ENCODE assay signal across 9 cellular contexts in genomic region chr12:64907097-64907496, GRCh38.
"Had no signal": no experiment of that assay in that cellular context is flagged by ENCODE, and none has a peak within 500 bp of the region (broad histone marks: within the 10 kb centered on the region; RNA-seq: fewer than 3 reads in every experiment).

No MANE protein-coding gene starts in this region.

- H3K36me3 Mint-ChIP-seq: IgD-negative memory B cell had no signal

- H3K9me3 Mint-ChIP-seq: HFFc6 had no signal

- DNase-seq: GM23248, GOT3, H7, HFFc6, KG1 had no signal

- H3K27ac Mint-ChIP-seq: HFFc6, IgD-negative memory B cell had no signal

- H3K36me3 ChIP-seq: HAP-1 had no signal

- H3K9me3 ChIP-seq: HAP-1 had no signal

- H3K4me1 Mint-ChIP-seq: IgD-negative memory B cell had no signal

- H3K4me3 ChIP-seq: GM23248, HAP-1 had no signal

- H3K4me1 ChIP-seq: HAP-1 had no signal

- H3K9ac ChIP-seq: GM23248 had no signal

- H3K4me3 Mint-ChIP-seq: HFFc6, IgD-negative memory B cell had no signal

- ATAC-seq: HCT116 had no signal

- H3K27ac ChIP-seq: GM23248, HL-60 had no signal

- H2AFZ ChIP-seq: GM23248 had no signal
